Comparison of ENCODE assay signal across 1 cellular context in the genomic region with DNA sequence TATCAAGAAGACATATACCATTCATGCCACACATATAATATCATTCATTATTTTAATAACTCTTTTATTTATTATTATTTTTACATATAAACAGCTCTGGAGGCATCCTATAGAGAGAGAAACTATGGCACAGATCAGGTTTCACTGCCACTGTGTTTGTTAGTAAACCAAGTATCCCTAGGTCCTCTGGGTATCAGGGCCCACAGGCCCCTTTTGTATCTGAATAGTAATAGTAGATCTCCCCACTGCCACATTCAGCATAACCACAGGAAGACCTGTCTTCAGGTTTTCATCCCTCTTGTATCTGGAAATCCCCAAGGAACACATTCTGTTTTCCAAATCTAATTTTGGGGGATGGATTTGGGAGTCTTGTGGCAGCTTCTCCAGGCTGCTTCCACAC.
TF ChIP-seq lines count a peak whose summit lies in the region.

No MANE protein-coding gene starts in this region.

TF ChIP-seq in WTC11, 78 proteins besides CTCF, POLR2A, EP300 and RAD21 (continued from another document):
- TF ChIP-seq, protein P1, sequence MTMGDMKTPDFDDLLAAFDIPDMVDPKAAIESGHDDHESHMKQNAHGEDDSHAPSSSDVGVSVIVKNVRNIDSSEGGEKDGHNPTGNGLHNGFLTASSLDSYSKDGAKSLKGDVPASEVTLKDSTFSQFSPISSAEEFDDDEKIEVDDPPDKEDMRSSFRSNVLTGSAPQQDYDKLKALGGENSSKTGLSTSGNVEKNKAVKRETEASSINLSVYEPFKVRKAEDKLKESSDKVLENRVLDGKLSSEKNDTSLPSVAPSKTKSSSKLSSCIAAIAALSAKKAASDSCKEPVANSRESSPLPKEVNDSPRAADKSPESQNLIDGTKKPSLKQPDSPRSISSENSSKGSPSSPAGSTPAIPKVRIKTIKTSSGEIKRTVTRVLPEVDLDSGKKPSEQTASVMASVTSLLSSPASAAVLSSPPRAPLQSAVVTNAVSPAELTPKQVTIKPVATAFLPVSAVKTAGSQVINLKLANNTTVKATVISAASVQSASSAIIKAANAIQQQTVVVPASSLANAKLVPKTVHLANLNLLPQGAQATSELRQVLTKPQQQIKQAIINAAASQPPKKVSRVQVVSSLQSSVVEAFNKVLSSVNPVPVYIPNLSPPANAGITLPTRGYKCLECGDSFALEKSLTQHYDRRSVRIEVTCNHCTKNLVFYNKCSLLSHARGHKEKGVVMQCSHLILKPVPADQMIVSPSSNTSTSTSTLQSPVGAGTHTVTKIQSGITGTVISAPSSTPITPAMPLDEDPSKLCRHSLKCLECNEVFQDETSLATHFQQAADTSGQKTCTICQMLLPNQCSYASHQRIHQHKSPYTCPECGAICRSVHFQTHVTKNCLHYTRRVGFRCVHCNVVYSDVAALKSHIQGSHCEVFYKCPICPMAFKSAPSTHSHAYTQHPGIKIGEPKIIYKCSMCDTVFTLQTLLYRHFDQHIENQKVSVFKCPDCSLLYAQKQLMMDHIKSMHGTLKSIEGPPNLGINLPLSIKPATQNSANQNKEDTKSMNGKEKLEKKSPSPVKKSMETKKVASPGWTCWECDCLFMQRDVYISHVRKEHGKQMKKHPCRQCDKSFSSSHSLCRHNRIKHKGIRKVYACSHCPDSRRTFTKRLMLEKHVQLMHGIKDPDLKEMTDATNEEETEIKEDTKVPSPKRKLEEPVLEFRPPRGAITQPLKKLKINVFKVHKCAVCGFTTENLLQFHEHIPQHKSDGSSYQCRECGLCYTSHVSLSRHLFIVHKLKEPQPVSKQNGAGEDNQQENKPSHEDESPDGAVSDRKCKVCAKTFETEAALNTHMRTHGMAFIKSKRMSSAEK (CRISPR knock-in tag; IDR thresholded peaks at IDR 0.05; ENCODE audit: borderline replicate concordance) = no peak
- TF ChIP-seq ZBTB21 (CRISPR knock-in tag; IDR thresholded peaks at IDR 0.05; ENCODE audit: borderline replicate concordance) (no peak), ZBTB43 (CRISPR knock-in tag; IDR thresholded peaks at IDR 0.05) (no peak), ZNF138 (CRISPR knock-in tag; conservative IDR thresholded peaks at IDR 0.05) (no peak)
